In the genomic region with DNA sequence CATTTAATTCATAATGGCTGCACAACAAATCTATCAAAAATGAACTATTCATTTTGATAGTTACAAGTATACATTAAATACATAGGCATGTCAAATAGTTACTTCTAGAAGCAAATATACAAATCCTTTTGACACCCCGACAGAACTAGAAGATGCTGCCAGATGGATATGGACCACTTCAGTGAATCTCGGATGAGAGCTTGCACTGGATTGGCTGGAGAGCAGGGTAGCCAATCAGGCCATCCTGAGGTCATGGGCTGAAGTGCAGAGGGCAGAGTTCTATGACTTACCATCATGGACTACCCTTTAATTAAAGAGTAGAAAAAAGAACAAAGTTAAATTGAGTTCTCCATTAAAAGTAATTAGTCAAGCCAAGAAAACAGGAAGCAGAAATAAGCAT, we compare ENCODE assay signal across 1 cellular context.
TF ChIP-seq lines count a peak whose summit lies in the region.

No MANE protein-coding gene starts in this region.

TF ChIP-seq in HepG2, 621 proteins besides CTCF, POLR2A, EP300 and RAD21 (continued from another document):
- TF ChIP-seq, protein P1, sequence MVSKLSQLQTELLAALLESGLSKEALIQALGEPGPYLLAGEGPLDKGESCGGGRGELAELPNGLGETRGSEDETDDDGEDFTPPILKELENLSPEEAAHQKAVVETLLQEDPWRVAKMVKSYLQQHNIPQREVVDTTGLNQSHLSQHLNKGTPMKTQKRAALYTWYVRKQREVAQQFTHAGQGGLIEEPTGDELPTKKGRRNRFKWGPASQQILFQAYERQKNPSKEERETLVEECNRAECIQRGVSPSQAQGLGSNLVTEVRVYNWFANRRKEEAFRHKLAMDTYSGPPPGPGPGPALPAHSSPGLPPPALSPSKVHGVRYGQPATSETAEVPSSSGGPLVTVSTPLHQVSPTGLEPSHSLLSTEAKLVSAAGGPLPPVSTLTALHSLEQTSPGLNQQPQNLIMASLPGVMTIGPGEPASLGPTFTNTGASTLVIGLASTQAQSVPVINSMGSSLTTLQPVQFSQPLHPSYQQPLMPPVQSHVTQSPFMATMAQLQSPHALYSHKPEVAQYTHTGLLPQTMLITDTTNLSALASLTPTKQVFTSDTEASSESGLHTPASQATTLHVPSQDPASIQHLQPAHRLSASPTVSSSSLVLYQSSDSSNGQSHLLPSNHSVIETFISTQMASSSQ (IDR thresholded peaks at IDR 0.05; ENCODE audit: low read depth), result no peak
- TF ChIP-seq, protein P1 (CRISPR knock-in tag; IDR thresholded peaks at IDR 0.05; ENCODE audit: borderline replicate concordance), result no peak
- no peak for TF ChIP-seq KDM5A (IDR thresholded peaks at IDR 0.05; ENCODE audit: borderline replicate concordance, low read length)
- no peak for TF ChIP-seq KDM3A (CRISPR knock-in tag; IDR thresholded peaks at IDR 0.05; ENCODE audit: low read depth)
- no peak for TF ChIP-seq GATAD2A (CRISPR knock-in tag; IDR thresholded peaks at IDR 0.05)
- TF ChIP-seq ZNF607 (CRISPR knock-in tag; IDR thresholded peaks at IDR 0.05; ENCODE audit: borderline replicate concordance), result no peak
- no peak for TF ChIP-seq ZNF143 (CRISPR knock-in tag; IDR thresholded peaks at IDR 0.05)
- TF ChIP-seq RARG (CRISPR knock-in tag; IDR thresholded peaks at IDR 0.05; ENCODE audit: low read depth), result no peak
- TF ChIP-seq ZNF256 (CRISPR knock-in tag; conservative IDR thresholded peaks at IDR 0.05), result no peak
- TF ChIP-seq JUND (CRISPR knock-in tag; IDR thresholded peaks at IDR 0.05), result no peak
- no peak for TF ChIP-seq ZNF709 (CRISPR knock-in tag; IDR thresholded peaks at IDR 0.05)
TF ChIP-seq in HepG2: peak in this region for 0.
